8 cellular contexts compared by ENCODE assay signal in genomic region chr6:41560440-41561192, GRCh38. TPM values are rescaled to one million over a fixed set of nuclear protein-coding genes. Genes with fewer than 3 reads are reported as not detected.
DNase-seq lines count a peak whose midpoint lies in the region; ATAC-seq and TF ChIP-seq lines count a peak whose summit lies in the region.

No MANE protein-coding gene starts in this region.

- H3K4me3 Mint-ChIP-seq in CD14-positive monocyte: peak overlapping the region; percentile 84 to 91
- peak overlapping the region; percentile 83 for H3K4me3 Mint-ChIP-seq in activated naive CD4-positive, alpha-beta T cell treated with anti-CD3 and anti-CD28 coated beads for 36 hours

- H3K79me2 ChIP-seq in OCI-LY3 (ENCODE audit: low read length): peaks cover 46% of the 10 kb centered on the region

- peaks cover 2% of the 10 kb centered on the region for H3K36me3 ChIP-seq in OCI-LY3 (replicated peaks; ENCODE audit: low read depth, low read length)

- 15% methylated on average over 53 of the region's 53 CpGs for WGBS in right cardiac atrium

- peak overlapping the region; percentile 72 for H3K9ac ChIP-seq in OCI-LY3 (ENCODE audit: low read length)

- peak overlapping the region; percentile 28; the same call in 1 of the 2 replicates for H2AFZ ChIP-seq in OCI-LY3 (ENCODE audit: low read depth, low read length)

- no peak for TF ChIP-seq CTCF in CD14-positive monocyte (IDR thresholded peaks at IDR 0.05)
- TF ChIP-seq CTCF in OCI-LY3 (IDR thresholded peaks at IDR 0.05; ENCODE audit: low read depth, low read length): 0 out of 2 replicates have a peak, but pooled peaks have one; percentile 9

- peaks cover 18 to 35% (median 19%) of the 10 kb centered on the region in 3 donors for H3K27me3 Mint-ChIP-seq in CD14-positive monocyte (ENCODE audit: low read depth in 3 of 3)
- H3K27me3 Mint-ChIP-seq in activated naive CD4-positive, alpha-beta T cell treated with anti-CD3 and anti-CD28 coated beads for 36 hours (ENCODE audit: low read depth): no peaks in the 10 kb centered on the region

- H3K27me3 ChIP-seq in OCI-LY3 (ENCODE audit: low read depth, low read length) (no peaks in the 10 kb centered on the region), right cardiac atrium (ENCODE audit: control insufficient read depth, insufficient read depth) (no peaks in the 10 kb centered on the region)

- H3K9me3 ChIP-seq in OCI-LY3 (ENCODE audit: insufficient read depth, low read length): no peaks in the 10 kb centered on the region
- H3K9me3 ChIP-seq in right cardiac atrium (ENCODE audit: control insufficient read depth, low read length): no peaks in the 10 kb centered on the region

- H3K4me1 ChIP-seq in OCI-LY3 (ENCODE audit: low read length) (peaks cover 11% of the 10 kb centered on the region), right cardiac atrium (ENCODE audit: control insufficient read depth, insufficient read depth, low read length) (peaks cover 3% of the 10 kb centered on the region)

- CTCF ChIA-PET in activated naive CD4-positive, alpha-beta T cell treated with anti-CD3 and anti-CD28 coated beads for 36 hours (lab: Charles Lee): interaction anchor here (1.1 to 1.4 kb wide), 2 partner anchors 136 to 193 kb away, joined by 4 to 6 read pairs; no protein-coding TSS in a partner anchor

- ATAC-seq in GM21786 (IDR thresholded peaks at IDR 0.05; ENCODE audit: unreplicated experiment) (peak; percentile 73), right cardiac atrium (peak; percentile 87 to 92), GM18858 (IDR thresholded peaks at IDR 0.05; ENCODE audit: unreplicated experiment) (no peak)

- peaks cover 36% of the 10 kb centered on the region for H4K20me1 ChIP-seq in OCI-LY3 (ENCODE audit: insufficient read depth, low read length)

- H3K4me3 ChIP-seq in OCI-LY3 (ENCODE audit: low read length): peak overlapping the region; percentile 79
- H3K4me3 ChIP-seq in right cardiac atrium (ENCODE audit: low read length): peak overlapping the region; percentile 49

- H3K9me3 Mint-ChIP-seq in CD14-positive monocyte: no peaks in the 10 kb centered on the region
- H3K9me3 Mint-ChIP-seq in activated naive CD4-positive, alpha-beta T cell treated with anti-CD3 and anti-CD28 coated beads for 36 hours: no peaks in the 10 kb centered on the region

- H3K4me2 ChIP-seq in OCI-LY3 (ENCODE audit: low read length): peak overlapping the region; percentile 68

- no peak overlapping the region; the same call in 1 of the 2 replicates for H3K27ac ChIP-seq in OCI-LY3 (ENCODE audit: low read length)
- no peak overlapping the region for H3K27ac ChIP-seq in right cardiac atrium (ENCODE audit: low read length)

- DNase-seq in CD14-positive monocyte (ENCODE audit: low spot score) (peak; percentile 72), right cardiac atrium (peak; percentile 84 to 90 (median 88)), middle frontal gyrus (ENCODE audit: extremely low spot score, low spot score) (no peak)
- DNase-seq in activated naive CD4-positive, alpha-beta T cell treated with anti-CD3 and anti-CD28 coated beads for 36 hours: peak; percentile 94
- DNase-seq in stimulated activated CD4-positive, alpha-beta T cell treated with anti-CD3 and anti-CD28 coated beads, Interleukin-15, amount 100 ng/mL, for 24 hours: peak; percentile 91

- H3K4me1 Mint-ChIP-seq in CD14-positive monocyte: peaks cover 18% of the 10 kb centered on the region
- H3K4me1 Mint-ChIP-seq in activated naive CD4-positive, alpha-beta T cell treated with anti-CD3 and anti-CD28 coated beads for 36 hours (ENCODE audit: low read depth): peaks cover 26% of the 10 kb centered on the region

- H3K27ac Mint-ChIP-seq in CD14-positive monocyte: peak overlapping the region in 4 of 7 donors; percentile 46 to 78 (median 59)
- H3K27ac Mint-ChIP-seq in activated naive CD4-positive, alpha-beta T cell treated with anti-CD3 and anti-CD28 coated beads for 36 hours: peak overlapping the region; percentile 83

- intact Hi-C loops in CD14-positive monocyte (cut with micrococcal nuclease): no loop called here
- intact Hi-C loops in activated naive CD4-positive, alpha-beta T cell treated with anti-CD3 and anti-CD28 coated beads for 36 hours (cut with micrococcal nuclease): loop anchor here (1.0 kb wide), 5 partner anchors 14 to 136 kb away; partner anchors contain the start of gene FOXP4
- intact Hi-C loops in right cardiac atrium (cut with DNase I): no loop called here

- H3K36me3 Mint-ChIP-seq in CD14-positive monocyte: peaks cover 26 to 29% of the 10 kb centered on the region in 2 donors
- peaks cover under 1% of the 10 kb centered on the region for H3K36me3 Mint-ChIP-seq in activated naive CD4-positive, alpha-beta T cell treated with anti-CD3 and anti-CD28 coated beads for 36 hours (ENCODE audit: low read depth)

RNA-seq across cellular contexts. Expression of gene FOXP4, which starts 14.4 kb away (rescaled TPM):
- polyA plus RNA-seq in CD14-positive monocyte (under 1 TPM; 0.62 to 0.65 TPM), right cardiac atrium (15.3 TPM)
- 10 to 100 TPM; 15.9 to 16.0 TPM for total RNA-seq in activated naive CD4-positive, alpha-beta T cell treated with anti-CD3 and anti-CD28 coated beads for 36 hours
- 10 to 100 TPM; 21.7 to 22.5 (median 22.1) TPM for total RNA-seq in right cardiac atrium
